In the genomic region with DNA sequence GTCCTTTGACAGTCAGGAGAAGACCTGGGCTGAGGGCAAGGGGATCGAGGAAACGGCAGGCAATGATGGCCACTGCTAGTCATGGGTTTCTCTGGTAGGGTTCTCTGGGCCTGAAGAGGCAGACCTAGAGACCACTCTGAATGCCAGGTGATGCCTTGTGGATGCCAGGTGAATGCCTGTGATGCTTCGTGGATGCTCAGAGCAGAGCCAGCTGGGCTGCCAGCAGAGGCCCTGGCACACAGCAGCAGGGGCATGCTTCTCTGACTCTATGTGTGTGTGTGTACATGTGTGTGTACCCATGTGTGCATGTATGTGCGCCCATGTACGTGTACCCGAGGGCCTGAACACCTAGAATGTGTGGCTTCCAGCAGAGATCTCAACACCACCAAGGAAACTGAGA, we compare ENCODE assay signal across 18 cellular contexts.
DNase-seq lines count a peak whose midpoint lies in the region; ATAC-seq and TF ChIP-seq lines count a peak whose summit lies in the region.
"Had no signal": no experiment of that assay in that cellular context is flagged by ENCODE, and none has a peak within 500 bp of the region (broad histone marks: within the 10 kb centered on the region; RNA-seq: fewer than 3 reads in every experiment).

No MANE protein-coding gene starts in this region.

- CTCF ChIA-PET in RWPE1 (lab: Yijun Ruan, JAX): no interaction called here

- no peaks in the 10 kb centered on the region for H3K9me3 Mint-ChIP-seq in neural crest cell
- H3K9me3 Mint-ChIP-seq: CD8-positive, alpha-beta memory T cell had no signal

- peak overlapping the region; percentile 22 for H3K27ac ChIP-seq in ascending aorta
- H3K27ac ChIP-seq in esophagus muscularis mucosa (replicated peaks in 1 of 4): peak overlapping the region; percentile 83 to 90 (median 88)
- peak overlapping the region in 5 of 8 donors; percentile 39 to 72 (median 61) for H3K27ac ChIP-seq in spleen
- no peak overlapping the region for H3K27ac ChIP-seq in RWPE1
- H3K27ac ChIP-seq: KMS-11, SJCRH30 had no signal

- TF ChIP-seq EP300 in esophagus muscularis mucosa (IDR thresholded peaks at IDR 0.05): no peak

- H3K4me1 ChIP-seq in ascending aorta: peaks cover 23 to 67% of the 10 kb centered on the region in 2 donors
- H3K4me1 ChIP-seq in esophagus muscularis mucosa: peaks cover 86 to 100% (median 100%) of the 10 kb centered on the region in 4 donors
- peaks cover 15 to 98% (median 45%) of the 10 kb centered on the region in 6 donors for H3K4me1 ChIP-seq in spleen

- H3K36me3 Mint-ChIP-seq in neural crest cell (ENCODE audit: low read depth): no peaks in the 10 kb centered on the region
- H3K36me3 Mint-ChIP-seq: CD8-positive, alpha-beta memory T cell had no signal

- H3K27me3 ChIP-seq in ascending aorta (no peaks in the 10 kb centered on the region), esophagus muscularis mucosa (no peaks in the 10 kb centered on the region), spleen (replicated peaks in 1 of 7) (no peaks in the 10 kb centered on the region)
- H3K27me3 ChIP-seq: SJCRH30 had no signal

- H3K4me3 ChIP-seq in ascending aorta: no peak overlapping the region
- H3K4me3 ChIP-seq in esophagus muscularis mucosa: no peak overlapping the region
- no peak overlapping the region for H3K4me3 ChIP-seq in spleen
- H3K4me3 ChIP-seq: SJCRH30 had no signal

- 56% methylated on average over 5 of the region's 6 CpGs for WGBS in esophagus muscularis mucosa
- 68 to 89% (median 74%) methylated on average over 6 of the region's 6 CpGs for WGBS in spleen, 5 donors

- H3K9me3 ChIP-seq in ascending aorta (no peaks in the 10 kb centered on the region), esophagus muscularis mucosa (no peaks in the 10 kb centered on the region), spleen (no peaks in the 10 kb centered on the region)
- H3K9me3 ChIP-seq: SJCRH30 had no signal

- peak overlapping the region; percentile 38 for H3K27ac Mint-ChIP-seq in neural crest cell (ENCODE audit: unreplicated experiment)
- H3K27ac Mint-ChIP-seq: CD8-positive, alpha-beta memory T cell had no signal

- TF ChIP-seq CTCF in ascending aorta (IDR thresholded peaks at IDR 0.05) (no peak), esophagus muscularis mucosa (IDR thresholded peaks at IDR 0.05) (no peak), neural crest cell (conservative IDR thresholded peaks at IDR 0.05) (no peak), spleen (IDR thresholded peaks at IDR 0.05 in 8 of 11, conservative IDR thresholded peaks at IDR 0.05 in 3 of 11) (no peak), RWPE1 (conservative IDR thresholded peaks at IDR 0.05; ENCODE audit: low read depth) (no peak)

- peaks cover 11% of the 10 kb centered on the region for H3K4me1 Mint-ChIP-seq in neural crest cell
- H3K4me1 Mint-ChIP-seq: CD8-positive, alpha-beta memory T cell had no signal

- DNase-seq in ascending aorta (ENCODE audit: low spot score in 2 of 2): no peak
- no peak for DNase-seq in esophagus muscularis mucosa (ENCODE audit: extremely low spot score)
- no peak for DNase-seq in neural crest cell (ENCODE audit: low read depth, low spot score)
- DNase-seq in spleen: no peak
- DNase-seq in RWPE1 (ENCODE audit: low spot score): no peak
- DNase-seq in NOMO-1 treated with DMSO at 0.1 percent for 48 hours (lab: John Stamatoyannopoulos, UW; ENCODE audit: unreplicated experiment): no peak
- DNase-seq: ACHN; C1 segment of cervical spinal cord; CD8-positive, alpha-beta memory T cell; NCI-H1417 treated with DMSO at 0.1 percent for 48 hours; NCI-H1930; NCI-H345; NCI-H524 treated with DMSO at 0.1 percent for 48 hours; PC-3; RPMI8226; SJCRH30 had no signal

- H3K27me3 Mint-ChIP-seq in neural crest cell (ENCODE audit: low read depth): no peaks in the 10 kb centered on the region

- no peak for ATAC-seq in HG02885 (IDR thresholded peaks at IDR 0.05; ENCODE audit: poor library complexity, unreplicated experiment)
- ATAC-seq: PC-3 had no signal

- TF ChIP-seq POLR2A in esophagus muscularis mucosa (IDR thresholded peaks at IDR 0.05; ENCODE audit: low read depth) (no peak), spleen (IDR thresholded peaks at IDR 0.05) (no peak)

- intact Hi-C loops in ascending aorta (cut with DNase I): no loop called here
- intact Hi-C loops in esophagus muscularis mucosa (cut with DNase I): no loop called here
- intact Hi-C loops in spleen (cut with DNase I; ENCODE audit: low total_unique reads): no loop called here

- H3K36me3 ChIP-seq in ascending aorta (peaks cover 92 to 98% of the 10 kb centered on the region in 2 donors), esophagus muscularis mucosa (peaks cover 59 to 99% (median 83%) of the 10 kb centered on the region in 4 donors), spleen (peaks cover 0 to 85% (median 28%) of the 10 kb centered on the region in 6 donors)
- H3K36me3 ChIP-seq: SJCRH30 had no signal

- POLR2A ChIA-PET in RWPE1 (lab: Yijun Ruan, JAX; ENCODE audit: low non-redundant PET): no interaction called here

- H3K4me3 Mint-ChIP-seq in neural crest cell: no peak overlapping the region
- H3K4me3 Mint-ChIP-seq: CD8-positive, alpha-beta memory T cell had no signal
